ENCODE assay signal across 8 cellular contexts in genomic region chr16:24975428-24975889, GRCh38. TPM values are rescaled to one million over a fixed set of nuclear protein-coding genes. Genes with fewer than 3 reads are reported as not detected.
A peak's percentile ranks its signal among the peaks of the same experiment; 100 is the strongest.
DNase-seq lines count a peak whose midpoint lies in the region; ATAC-seq, FAIRE-seq and TF ChIP-seq lines count a peak whose summit lies in the region.

No MANE protein-coding gene starts in this region.

- peak overlapping the region; percentile 36 for H3K27ac ChIP-seq in HepG2 (ENCODE audit: extremely low read length, insufficient read depth, low read length)

- H3K4me2 ChIP-seq in HepG2 (ENCODE audit: low read depth, low read length) = no peak overlapping the region

- H3K79me2 ChIP-seq in HepG2 (ENCODE audit: insufficient read depth, low read length) = peaks cover 15% of the 10 kb centered on the region

- FAIRE-seq in HepG2 (lab: Jason Lieb, UNC) = no peak

- intact Hi-C loops in HepG2 (cut with micrococcal nuclease; ENCODE audit: unreplicated experiment) = no loop called here
- intact Hi-C loops in lower leg skin (cut with DNase I; ENCODE audit: low total_unique reads) = no loop called here

- H3K9me3 ChIP-seq in HepG2 (ENCODE audit: low read length) (no peaks in the 10 kb centered on the region), HAP-1 (no peaks in the 10 kb centered on the region)

- H3K4me3 ChIP-seq in HepG2 (replicated peaks in 1 of 3; ENCODE audit: insufficient read depth in 1 of 3, low read depth in 2 of 3, low read length in 3 of 3) = no peak overlapping the region
- H3K4me3 ChIP-seq in HAP-1 = no peak overlapping the region
- no peak overlapping the region for H3K4me3 ChIP-seq in lower leg skin (ENCODE audit: low read depth, poor library complexity, severe bottlenecking)

- TF ChIP-seq CTCF in HepG2 (CRISPR knock-in tag; IDR thresholded peaks at IDR 0.05) (no peak), lower leg skin (IDR thresholded peaks at IDR 0.05) (no peak)

- no peaks in the 10 kb centered on the region for H3K27me3 ChIP-seq in HepG2 (ENCODE audit: control insufficient read depth in 1 of 2, insufficient read depth in 2 of 2, low read length in 2 of 2)
- H3K27me3 ChIP-seq in HAP-1 (ENCODE audit: low read depth) = no peaks in the 10 kb centered on the region

- no peak overlapping the region for H3K9ac ChIP-seq in HepG2 (ENCODE audit: insufficient read depth, low read depth, low read length)

- no peak for TF ChIP-seq RAD21 in HepG2 (CRISPR knock-in tag; IDR thresholded peaks at IDR 0.05)

- H2AFZ ChIP-seq in HepG2 (ENCODE audit: low read length) = no peak overlapping the region

- DNase-seq in NAMALWA (ENCODE audit: low spot score) = peak; percentile 47
- no peak for DNase-seq in HepG2 (ENCODE audit: low spot score)
- no peak for DNase-seq in NCI-H1417 treated with DMSO at 0.1 percent for 48 hours (lab: John Stamatoyannopoulos, UW)
- DNase-seq in NCI-H1694 (lab: John Stamatoyannopoulos, UW) = no peak
- no peak for DNase-seq in HAP-1 (ENCODE audit: low spot score in 2 of 2)
- DNase-seq in lower leg skin (ENCODE audit: low spot score in 2 of 2) = no peak

- H4K20me1 ChIP-seq in HepG2 (ENCODE audit: insufficient read depth, low read length) = 0 out of 2 replicates have a peak, but pooled peaks cover 3% of the 10 kb centered on the region

- H3K4me1 ChIP-seq in HepG2 (ENCODE audit: insufficient read depth, low read length) (peaks cover 34% of the 10 kb centered on the region), HAP-1 (peaks cover 12% of the 10 kb centered on the region)

- POLR2A ChIA-PET in HepG2 (lab: Yijun Ruan, JAX) = interaction anchor here (1.3 to 2.0 kb wide), 5 partner anchors 11 to 40 kb away, joined by 3 to 7 read pairs (median 5); partner anchors contain the start of gene ARHGAP17

- in situ Hi-C loops in HepG2 (cut with HindIII; ENCODE audit: extremely low pct_ligation_motif_present, low pct_unique_long_range_greater_than_20kb) = no loop called here
- in situ Hi-C loops in HAP-1 (cut with MboI; ENCODE audit: low sequenced_read_pairs) = no loop called here

- H3K36me3 ChIP-seq in HepG2 (replicated peaks in 1 of 2; ENCODE audit: control insufficient read depth in 1 of 2, insufficient read depth in 2 of 2, low read length in 2 of 2) (peaks cover 31 to 64% of the 10 kb centered on the region in 2 experiments), HAP-1 (replicated peaks) (peaks cover 22% of the 10 kb centered on the region)

- 89% methylated on average over 4 of the region's 4 CpGs for WGBS in HepG2 (ENCODE audit: low lambda C conversion rate)
- WGBS in lower leg skin, 2 donors = 75 to 93% methylated on average over 4 of the region's 4 CpGs

- peak; percentile 77 for ATAC-seq in GM18502 (IDR thresholded peaks at IDR 0.05; ENCODE audit: poor library complexity, unreplicated experiment)
- ATAC-seq in GM21529 (IDR thresholded peaks at IDR 0.05; ENCODE audit: unreplicated experiment) = peak; percentile 60
- peak; percentile 60 for ATAC-seq in HepG2

- TF ChIP-seq EP300 in HepG2 (IDR thresholded peaks at IDR 0.05; ENCODE audit: low read depth in 2 of 2, low read length in 2 of 2) (no peak; a peak in 1 of 4 replicates), HepG2 (CRISPR knock-in tag; IDR thresholded peaks at IDR 0.05; ENCODE audit: borderline replicate concordance) (no peak)

- BruUV-seq in HepG2 (replicated peaks; lab: Mats Ljungman, UMichigan) = no TSS peak

- no peak for TF ChIP-seq POLR2A in HepG2 (IDR thresholded peaks at IDR 0.05; ENCODE audit: insufficient read depth in 1 of 2, low read depth in 2 of 2, low read length in 2 of 2)
- TF ChIP-seq POLR2A in lower leg skin (IDR thresholded peaks at IDR 0.05) = no peak

- CTCF ChIA-PET in HepG2 (lab: Yijun Ruan, JAX; ENCODE audit: low intra/inter-chr PET ratio, low total read pairs) = no interaction called here

TF ChIP-seq in HepG2, 621 proteins besides CTCF, POLR2A, EP300 and RAD21 (continues in another document):
- TF ChIP-seq HHEX (CRISPR knock-in tag; IDR thresholded peaks at IDR 0.05) = no peak
- no peak for TF ChIP-seq ZBTB14 (CRISPR knock-in tag; IDR thresholded peaks at IDR 0.05)
- no peak for TF ChIP-seq ZNF101 (CRISPR knock-in tag; IDR thresholded peaks at IDR 0.05; ENCODE audit: borderline replicate concordance, low read depth)
- TF ChIP-seq ZXDC (CRISPR knock-in tag; IDR thresholded peaks at IDR 0.05) = no peak
- TF ChIP-seq ZBTB49 (CRISPR knock-in tag; IDR thresholded peaks at IDR 0.05; ENCODE audit: borderline replicate concordance) = no peak
- no peak for TF ChIP-seq JUN (CRISPR knock-in tag; IDR thresholded peaks at IDR 0.05)
- TF ChIP-seq SMC3 (IDR thresholded peaks at IDR 0.05; ENCODE audit: low read length) = peak; percentile 17; the same call in 1 of the 2 replicates
- TF ChIP-seq CEBPG (CRISPR knock-in tag; IDR thresholded peaks at IDR 0.05) = peak; percentile 82
- TF ChIP-seq HOXA3 (CRISPR knock-in tag; IDR thresholded peaks at IDR 0.05) = no peak
- no peak for TF ChIP-seq FOXK2 (IDR thresholded peaks at IDR 0.05)
- 0 out of 2 replicates have a peak, but pooled peaks have one; percentile 14 for TF ChIP-seq BCL6 (CRISPR knock-in tag; IDR thresholded peaks at IDR 0.05)
- TF ChIP-seq GLI4 (CRISPR knock-in tag; IDR thresholded peaks at IDR 0.05; ENCODE audit: borderline replicate concordance) = no peak

RNA-seq across cellular contexts. Expression of gene ARHGAP17, which starts 39.7 kb away (rescaled TPM):
- total RNA-seq in HepG2 (2016; rRNA removed; fragmentation: Illumina TruSeq; extraction: Trizol) (24.6 and 43.8 TPM in 2 replicates), lower leg skin (10 to 100 TPM; 28.0 to 49.2 (median 31.2) TPM)
- 13.5 and 14.6 TPM in 2 replicates for total RNA-seq in HepG2 (2016; cell fraction: cytosol; rRNA removed; fragmentation: Illumina TruSeq; extraction: Trizol; ENCODE audit: low read depth)
- total RNA-seq in HepG2 (2016; cell fraction: insoluble cytoplasmic fraction; rRNA removed; fragmentation: Illumina TruSeq; extraction: Trizol) = 22.9 and 34.1 TPM in 2 replicates
- total RNA-seq in HepG2 (2016; cell fraction: membrane; rRNA removed; fragmentation: Illumina TruSeq; extraction: Trizol) = 38.2 and 42.2 TPM in 2 replicates
- total RNA-seq in HepG2 (2016; cell fraction: nucleus; rRNA removed; fragmentation: Illumina TruSeq; extraction: Trizol) = 51.5 and 56.4 TPM in 2 replicates
- polyA plus RNA-seq in HepG2 (2011; rRNA removed) = 18.7 and 20.8 TPM in 2 replicates
- 12.9 and 15.6 TPM in 2 replicates for polyA plus RNA-seq in HepG2 (2011; cell fraction: cytosol; rRNA removed)
- 45.1 and 48.7 TPM in 2 replicates for polyA plus RNA-seq in HepG2 (2011; cell fraction: nucleus; rRNA removed)
- 43.9 and 44.3 TPM in 2 replicates for polyA plus RNA-seq in HepG2 (2012)
- polyA plus RNA-seq in HepG2 (2016; cell fraction: cytosol; fragmentation: Illumina TruSeq; extraction: Trizol; ENCODE audit: low read depth) = 13.4 and 14.4 TPM in 2 replicates
- polyA plus RNA-seq in HepG2 (2016; cell fraction: insoluble cytoplasmic fraction; fragmentation: Illumina TruSeq; extraction: Trizol; ENCODE audit: low read depth) = 50.2 and 64.9 TPM in 2 replicates
- polyA plus RNA-seq in HepG2 (2016; cell fraction: membrane; fragmentation: Illumina TruSeq; extraction: Trizol; ENCODE audit: low read depth) = 28.7 and 35.1 TPM in 2 replicates
- 76.7 and 80.0 TPM in 2 replicates for polyA plus RNA-seq in HepG2 (2016; cell fraction: nucleus; fragmentation: Illumina TruSeq; extraction: Trizol; ENCODE audit: insufficient read depth, low read depth)
- polyA minus RNA-seq in HepG2 (2011; rRNA and poly(A)+ RNA removed; ENCODE audit: low replicate concordance) = 32.6 and 34.6 TPM in 2 replicates
- 25.9 and 33.1 TPM in 2 replicates for polyA minus RNA-seq in HepG2 (2011; cell fraction: cytosol; rRNA and poly(A)+ RNA removed)
- 83.6 and 90.6 TPM in 2 replicates for polyA minus RNA-seq in HepG2 (2011; cell fraction: nucleus; rRNA and poly(A)+ RNA removed)
